ENCODE assay signal across 20 cellular contexts in the genomic region with DNA sequence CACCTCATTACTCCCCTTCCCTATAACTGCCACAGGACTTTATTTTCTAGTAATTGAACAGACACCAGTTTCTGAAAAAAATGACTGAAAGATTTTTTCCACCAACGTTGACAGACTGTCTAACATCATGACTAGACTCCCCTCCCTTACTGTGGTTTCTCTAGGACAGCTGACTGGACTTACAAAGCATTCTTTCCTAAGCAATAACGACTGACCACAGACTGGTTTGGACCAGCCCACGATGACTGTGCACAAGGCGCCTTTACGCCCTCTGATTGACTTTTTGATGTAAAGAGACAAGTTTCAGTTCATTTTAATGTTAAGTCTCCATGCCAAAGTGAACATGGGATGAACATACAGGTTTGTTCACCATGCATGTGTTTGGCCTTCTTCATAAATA. TPM values are rescaled to one million over a fixed set of nuclear protein-coding genes. Genes with fewer than 3 reads are reported as not detected.
DNase-seq lines count a peak whose midpoint lies in the region; FAIRE-seq and TF ChIP-seq lines count a peak whose summit lies in the region.
"Had no signal": no experiment of that assay in that cellular context is flagged by ENCODE, and none has a peak within 500 bp of the region (broad histone marks: within the 10 kb centered on the region; RNA-seq: fewer than 3 reads in every experiment).

No MANE protein-coding gene starts in this region.

- H3K27ac Mint-ChIP-seq in nephron progenitor cell, result peak overlapping the region; percentile 78
- H3K27ac Mint-ChIP-seq: activated T-helper 1 cell treated with anti-CD3 and anti-CD28 coated beads, Interleukin-12 subunit alpha, Interleukin-12 subunit beta, Interleukin-2, Interleukin-4 antibody, amounts not matched to agents 30 ng/mL and 10 ng/mL and 1 ng/mL, durations not matched to agents 14 hours and 24 hours and 36 hours; dendritic cell treated with granulocyte-macrophage colony-stimulating factor and Interleukin-4, amounts not matched to agents 40 ng/mL and 50 ng/mL, for 4 days had no signal

- no peak overlapping the region for H3K4me3 ChIP-seq in fibroblast of pulmonary artery (replicated peaks; ENCODE audit: low read depth, low read length)
- H3K4me3 ChIP-seq: adrenal gland had no signal

- H3K27me3 Mint-ChIP-seq in nephron progenitor cell (ENCODE audit: low read depth, poor library complexity), result peaks cover 4% of the 10 kb centered on the region
- H3K27me3 Mint-ChIP-seq: dendritic cell treated with granulocyte-macrophage colony-stimulating factor and Interleukin-4, amounts not matched to agents 40 ng/mL and 50 ng/mL, for 4 days had no signal

- H3K4me3 Mint-ChIP-seq in nephron progenitor cell, result no peak overlapping the region
- H3K4me3 Mint-ChIP-seq: activated T-helper 1 cell treated with anti-CD3 and anti-CD28 coated beads, Interleukin-12 subunit alpha, Interleukin-12 subunit beta, Interleukin-2, Interleukin-4 antibody, amounts not matched to agents 30 ng/mL and 10 ng/mL and 1 ng/mL, durations not matched to agents 14 hours and 24 hours and 36 hours; dendritic cell treated with granulocyte-macrophage colony-stimulating factor and Interleukin-4, amounts not matched to agents 40 ng/mL and 50 ng/mL, for 4 days had no signal

- DNase-seq in HT1080 (ENCODE audit: low read depth) (peak; percentile 77), RKO (ENCODE audit: low spot score) (peak; percentile 21), fibroblast of pulmonary artery (ENCODE audit: low read depth) (peak; percentile 2), nephron progenitor cell (no peak), cerebellum (ENCODE audit: low spot score) (no peak), DMS79 treated with DMSO at 0.1 percent for 48 hours (lab: John Stamatoyannopoulos, UW) (no peak), H54 (ENCODE audit: insufficient read length, low spot score) (no peak)
- DNase-seq in stimulated activated CD4-positive, alpha-beta T cell treated with anti-CD3 and anti-CD28 coated beads, Interleukin-1b, Interleukin-23, amount 100 ng/mL, for 48 hours, result no peak
- DNase-seq: activated CD4-positive, alpha-beta T cell treated with anti-CD3 and anti-CD28 coated beads, Interleukin-2, amount 50 U/mL, for 48 hours; adrenal gland; DMS79; H7; IMR-90; mesendoderm; NCI-H187; NCI-H526 treated with DMSO at 0.1 percent for 48 hours had no signal

- TF ChIP-seq POLR2A in H54 (IDR thresholded peaks at IDR 0.05; ENCODE audit: low read depth, low read length), result no peak

- H3K4me1 Mint-ChIP-seq in nephron progenitor cell, result peaks cover 18% of the 10 kb centered on the region

- H3K9me3 Mint-ChIP-seq in nephron progenitor cell, result no peaks in the 10 kb centered on the region
- H3K9me3 Mint-ChIP-seq: activated T-helper 1 cell treated with anti-CD3 and anti-CD28 coated beads, Interleukin-12 subunit alpha, Interleukin-12 subunit beta, Interleukin-2, Interleukin-4 antibody, amounts not matched to agents 30 ng/mL and 10 ng/mL and 1 ng/mL, durations not matched to agents 14 hours and 24 hours and 36 hours; dendritic cell treated with granulocyte-macrophage colony-stimulating factor and Interleukin-4, amounts not matched to agents 40 ng/mL and 50 ng/mL, for 4 days had no signal

- no peak for FAIRE-seq in H54 (lab: Jason Lieb, UNC)

- no peak for TF ChIP-seq CTCF in fibroblast of pulmonary artery (IDR thresholded peaks at IDR 0.05; ENCODE audit: low read length, missing control alignments)
- no peak for TF ChIP-seq CTCF in nephron progenitor cell (IDR thresholded peaks at IDR 0.05)

- no peaks in the 10 kb centered on the region for H3K36me3 Mint-ChIP-seq in nephron progenitor cell (ENCODE audit: low read depth)

RNA-seq across cellular contexts. Expression of a gene that starts 50.4 kb away (rescaled TPM):
- not detected in 2 replicates for total RNA-seq in HT1080 (2014; rRNA removed; shearing (Covaris generic))
- polyA plus RNA-seq in HT1080 (2015; cell fraction: cytosol; rRNA removed), result not detected in 2 replicates
- not detected in 2 replicates for polyA plus RNA-seq in HT1080 (2015; cell fraction: nucleus; rRNA removed)
- total RNA-seq in cerebellum, result not detected
- total RNA-seq: activated T-helper 1 cell treated with anti-CD3 and anti-CD28 coated beads, Interleukin-12 subunit alpha, Interleukin-12 subunit beta, Interleukin-2, Interleukin-4 antibody, amounts not matched to agents 30 ng/mL and 10 ng/mL and 1 ng/mL, durations not matched to agents 14 hours and 24 hours and 36 hours; esophagus mucosa; H7; IMR-90; osteocyte had no signal
- polyA plus RNA-seq: IMR-90 had no signal

Comparison
In these comparisons a context has a peak if more than half of its experiments do, and no peak if none do; other contexts are left out.
1. DNase-seq: peak in HT1080 (single experiment), RKO (single experiment) and fibroblast of pulmonary artery (single experiment); none in nephron progenitor cell (single experiment), stimulated activated CD4-positive, alpha-beta T cell treated with anti-CD3 and anti-CD28 coated beads, Interleukin-1b, Interleukin-23, amount 100 ng/mL, for 48 hours (single experiment), cerebellum (single experiment), DMS79 treated with DMSO at 0.1 percent for 48 hours (single experiment) and H54 (single experiment).